ENCODE assay signal across 2 cellular contexts in the genomic region with DNA sequence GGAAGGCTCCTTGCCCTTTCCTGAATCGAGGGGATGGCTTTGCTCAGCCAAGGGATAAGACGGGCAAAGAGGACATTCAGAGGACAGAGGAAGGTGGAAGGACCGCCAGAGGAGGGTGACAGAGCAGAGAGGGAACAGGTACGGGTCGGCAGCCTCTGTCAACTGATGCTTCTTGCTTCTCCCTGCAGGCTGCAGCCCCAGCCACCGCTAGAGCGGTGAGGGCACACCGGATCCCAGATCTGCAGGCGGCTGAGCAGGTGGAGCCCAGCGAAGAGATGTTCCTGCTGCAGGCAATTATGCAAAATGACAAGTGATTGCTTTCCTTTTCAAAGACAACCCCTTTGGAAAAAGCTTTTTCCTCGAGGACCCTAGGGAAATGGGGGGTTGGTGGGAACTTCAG.
TF ChIP-seq lines count a peak whose summit lies in the region.

No MANE protein-coding gene starts in this region.

TF ChIP-seq in HepG2, 621 proteins besides CTCF, POLR2A, EP300 and RAD21 (continues in another document):
- TF ChIP-seq, protein P1, sequence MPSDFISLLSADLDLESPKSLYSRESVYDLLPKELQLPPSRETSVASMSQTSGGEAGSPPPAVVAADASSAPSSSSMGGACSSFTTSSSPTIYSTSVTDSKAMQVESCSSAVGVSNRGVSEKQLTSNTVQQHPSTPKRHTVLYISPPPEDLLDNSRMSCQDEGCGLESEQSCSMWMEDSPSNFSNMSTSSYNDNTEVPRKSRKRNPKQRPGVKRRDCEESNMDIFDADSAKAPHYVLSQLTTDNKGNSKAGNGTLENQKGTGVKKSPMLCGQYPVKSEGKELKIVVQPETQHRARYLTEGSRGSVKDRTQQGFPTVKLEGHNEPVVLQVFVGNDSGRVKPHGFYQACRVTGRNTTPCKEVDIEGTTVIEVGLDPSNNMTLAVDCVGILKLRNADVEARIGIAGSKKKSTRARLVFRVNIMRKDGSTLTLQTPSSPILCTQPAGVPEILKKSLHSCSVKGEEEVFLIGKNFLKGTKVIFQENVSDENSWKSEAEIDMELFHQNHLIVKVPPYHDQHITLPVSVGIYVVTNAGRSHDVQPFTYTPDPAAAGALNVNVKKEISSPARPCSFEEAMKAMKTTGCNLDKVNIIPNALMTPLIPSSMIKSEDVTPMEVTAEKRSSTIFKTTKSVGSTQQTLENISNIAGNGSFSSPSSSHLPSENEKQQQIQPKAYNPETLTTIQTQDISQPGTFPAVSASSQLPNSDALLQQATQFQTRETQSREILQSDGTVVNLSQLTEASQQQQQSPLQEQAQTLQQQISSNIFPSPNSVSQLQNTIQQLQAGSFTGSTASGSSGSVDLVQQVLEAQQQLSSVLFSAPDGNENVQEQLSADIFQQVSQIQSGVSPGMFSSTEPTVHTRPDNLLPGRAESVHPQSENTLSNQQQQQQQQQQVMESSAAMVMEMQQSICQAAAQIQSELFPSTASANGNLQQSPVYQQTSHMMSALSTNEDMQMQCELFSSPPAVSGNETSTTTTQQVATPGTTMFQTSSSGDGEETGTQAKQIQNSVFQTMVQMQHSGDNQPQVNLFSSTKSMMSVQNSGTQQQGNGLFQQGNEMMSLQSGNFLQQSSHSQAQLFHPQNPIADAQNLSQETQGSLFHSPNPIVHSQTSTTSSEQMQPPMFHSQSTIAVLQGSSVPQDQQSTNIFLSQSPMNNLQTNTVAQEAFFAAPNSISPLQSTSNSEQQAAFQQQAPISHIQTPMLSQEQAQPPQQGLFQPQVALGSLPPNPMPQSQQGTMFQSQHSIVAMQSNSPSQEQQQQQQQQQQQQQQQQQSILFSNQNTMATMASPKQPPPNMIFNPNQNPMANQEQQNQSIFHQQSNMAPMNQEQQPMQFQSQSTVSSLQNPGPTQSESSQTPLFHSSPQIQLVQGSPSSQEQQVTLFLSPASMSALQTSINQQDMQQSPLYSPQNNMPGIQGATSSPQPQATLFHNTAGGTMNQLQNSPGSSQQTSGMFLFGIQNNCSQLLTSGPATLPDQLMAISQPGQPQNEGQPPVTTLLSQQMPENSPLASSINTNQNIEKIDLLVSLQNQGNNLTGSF (CRISPR knock-in tag; IDR thresholded peaks at IDR 0.05) = no peak
- TF ChIP-seq GTF2F1 (IDR thresholded peaks at IDR 0.05; ENCODE audit: low read length) = no peak
- TF ChIP-seq, protein P2, sequence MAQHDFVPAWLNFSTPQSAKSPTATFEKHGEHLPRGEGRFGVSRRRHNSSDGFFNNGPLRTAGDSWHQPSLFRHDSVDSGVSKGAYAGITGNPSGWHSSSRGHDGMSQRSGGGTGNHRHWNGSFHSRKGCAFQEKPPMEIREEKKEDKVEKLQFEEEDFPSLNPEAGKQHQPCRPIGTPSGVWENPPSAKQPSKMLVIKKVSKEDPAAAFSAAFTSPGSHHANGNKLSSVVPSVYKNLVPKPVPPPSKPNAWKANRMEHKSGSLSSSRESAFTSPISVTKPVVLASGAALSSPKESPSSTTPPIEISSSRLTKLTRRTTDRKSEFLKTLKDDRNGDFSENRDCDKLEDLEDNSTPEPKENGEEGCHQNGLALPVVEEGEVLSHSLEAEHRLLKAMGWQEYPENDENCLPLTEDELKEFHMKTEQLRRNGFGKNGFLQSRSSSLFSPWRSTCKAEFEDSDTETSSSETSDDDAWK (CRISPR knock-in tag; IDR thresholded peaks at IDR 0.05) = no peak
- TF ChIP-seq SALL1 (CRISPR knock-in tag; IDR thresholded peaks at IDR 0.05) = no peak
- TF ChIP-seq ZSCAN12 (CRISPR knock-in tag; IDR thresholded peaks at IDR 0.05) = no peak
- no peak for TF ChIP-seq ZNF264 (CRISPR knock-in tag; IDR thresholded peaks at IDR 0.05)
- TF ChIP-seq TIGD3 (CRISPR knock-in tag; IDR thresholded peaks at IDR 0.05; ENCODE audit: borderline replicate concordance) = no peak
- TF ChIP-seq KDM5A (IDR thresholded peaks at IDR 0.05; ENCODE audit: borderline replicate concordance, low read length) = no peak
- no peak for TF ChIP-seq TFAP4 (IDR thresholded peaks at IDR 0.05; ENCODE audit: borderline replicate concordance, low read depth)
- no peak for TF ChIP-seq ZNF574 (CRISPR knock-in tag; IDR thresholded peaks at IDR 0.05)

TF ChIP-seq in WTC11, 78 proteins besides CTCF, POLR2A, EP300 and RAD21 (continued from another document):
- no peak for TF ChIP-seq HMGXB4 (CRISPR knock-in tag; IDR thresholded peaks at IDR 0.05)
- TF ChIP-seq GTF2I (CRISPR knock-in tag; conservative IDR thresholded peaks at IDR 0.05) = no peak
- TF ChIP-seq GRHL2 (CRISPR knock-in tag; IDR thresholded peaks at IDR 0.05; ENCODE audit: insufficient replicate concordance, severe bottlenecking) = no peak
- TF ChIP-seq PREB (CRISPR knock-in tag; IDR thresholded peaks at IDR 0.05; ENCODE audit: borderline replicate concordance) = no peak
- no peak for TF ChIP-seq PRRX2 (CRISPR knock-in tag; IDR thresholded peaks at IDR 0.05)
- TF ChIP-seq GABPB1 (CRISPR knock-in tag; IDR thresholded peaks at IDR 0.05) = no peak
